8 cellular contexts compared by ENCODE assay signal in genomic region chr1:234610061-234610581, GRCh38. TPM values are rescaled to one million over a fixed set of nuclear protein-coding genes. Genes with fewer than 3 reads are reported as not detected.
DNase-seq lines count a peak whose midpoint lies in the region; TF ChIP-seq lines count a peak whose summit lies in the region.

IRF2BP2 (minus strand) TSS chr1:234610178; CDS start chr1:234609494, 684 bp downstream.

- peak within 1 kb of the TSS; percentile 100 for H3K27ac ChIP-seq in left ventricle myocardium inferior (replicated peaks)
- peak within 1 kb of the TSS; percentile 100 for H3K27ac ChIP-seq in vagina

- intact Hi-C loops in left ventricle myocardium inferior (cut with micrococcal nuclease) (loop anchor here (2.0 kb wide), 1 partner anchor 111 kb away; no protein-coding TSS in a partner anchor), vagina (cut with DNase I) (loop anchor here (2.0 to 10.0 kb wide), 5 partner anchors 79 to 1455 kb away; partner anchors contain the start of gene NID1)

- DNase-seq in COR-L47 (lab: John Stamatoyannopoulos, UW) = peak; percentile 80
- DNase-seq in GOT3 (lab: John Stamatoyannopoulos, UW) = peak; percentile 78
- DNase-seq in NCI-H1092 treated with DMSO at 0.1 percent for 48 hours (lab: John Stamatoyannopoulos, UW) = peak; percentile 92
- DNase-seq in amniotic epithelial cell (ENCODE audit: low read depth) = peak; percentile 75
- peak; percentile 86 for DNase-seq in left ventricle myocardium inferior
- peak; percentile 69 for DNase-seq in progenitor cell of endocrine pancreas (ENCODE audit: low spot score, unreplicated experiment)
- DNase-seq in vagina (ENCODE audit: extremely low spot score in 2 of 2) = no peak

- peak within 1 kb of the TSS; percentile 89 for H3K4me3 Mint-ChIP-seq in T-helper 1 cell treated with Interleukin-12 subunit alpha and Interleukin-12 subunit beta and Interleukin-4 antibody, amounts not matched to agents 30 μg/mL and 1 μg/mL, for 36 hours
- peak within 1 kb of the TSS; percentile 93 for H3K4me3 Mint-ChIP-seq in progenitor cell of endocrine pancreas (ENCODE audit: low read depth)

- TF ChIP-seq POLR2A in vagina (IDR thresholded peaks at IDR 0.05) = peak in 1 of 2 donors; percentile 94

- peak within 1 kb of the TSS; percentile 87 for H3K4me3 ChIP-seq in left ventricle myocardium inferior
- peak within 1 kb of the TSS; percentile 86 to 90 for H3K4me3 ChIP-seq in vagina

- H3K27me3 Mint-ChIP-seq in T-helper 1 cell treated with Interleukin-12 subunit alpha and Interleukin-12 subunit beta and Interleukin-4 antibody, amounts not matched to agents 30 μg/mL and 1 μg/mL, for 36 hours (ENCODE audit: low read depth) = no peaks in the 10 kb centered on the region
- no peaks in the 10 kb centered on the region for H3K27me3 Mint-ChIP-seq in progenitor cell of endocrine pancreas

- H3K27me3 ChIP-seq in left ventricle myocardium inferior (ENCODE audit: low read depth) (no peaks in the 10 kb centered on the region), vagina (no peaks in the 10 kb centered on the region)

- H3K4me1 ChIP-seq in left ventricle myocardium inferior (peaks cover 78% of the 10 kb centered on the region), vagina (peaks cover 51% of the 10 kb centered on the region)

- peaks cover 35% of the 10 kb centered on the region for H3K36me3 Mint-ChIP-seq in T-helper 1 cell treated with Interleukin-12 subunit alpha and Interleukin-12 subunit beta and Interleukin-4 antibody, amounts not matched to agents 30 μg/mL and 1 μg/mL, for 36 hours (ENCODE audit: low read depth)
- H3K36me3 Mint-ChIP-seq in progenitor cell of endocrine pancreas (ENCODE audit: insufficient read depth) = peaks cover 30% of the 10 kb centered on the region

- TF ChIP-seq CTCF in left ventricle myocardium inferior (IDR thresholded peaks at IDR 0.05; ENCODE audit: borderline replicate concordance) (no peak), progenitor cell of endocrine pancreas (IDR thresholded peaks at IDR 0.05; ENCODE audit: unreplicated experiment) (no peak), vagina (IDR thresholded peaks at IDR 0.05) (no peak)

- H3K27ac Mint-ChIP-seq in T-helper 1 cell treated with Interleukin-12 subunit alpha and Interleukin-12 subunit beta and Interleukin-4 antibody, amounts not matched to agents 30 μg/mL and 1 μg/mL, for 36 hours = peak within 1 kb of the TSS; percentile 97
- H3K27ac Mint-ChIP-seq in progenitor cell of endocrine pancreas = peak within 1 kb of the TSS; percentile 100

- peaks cover 40% of the 10 kb centered on the region for H3K36me3 ChIP-seq in left ventricle myocardium inferior
- H3K36me3 ChIP-seq in vagina = peaks cover 0 to 22% of the 10 kb centered on the region in 2 donors

- H3K4me1 Mint-ChIP-seq in T-helper 1 cell treated with Interleukin-12 subunit alpha and Interleukin-12 subunit beta and Interleukin-4 antibody, amounts not matched to agents 30 μg/mL and 1 μg/mL, for 36 hours (ENCODE audit: low read depth) = peaks cover 48% of the 10 kb centered on the region
- peaks cover 47% of the 10 kb centered on the region for H3K4me1 Mint-ChIP-seq in progenitor cell of endocrine pancreas (ENCODE audit: low read depth)

- no peaks in the 10 kb centered on the region for H3K9me3 Mint-ChIP-seq in T-helper 1 cell treated with Interleukin-12 subunit alpha and Interleukin-12 subunit beta and Interleukin-4 antibody, amounts not matched to agents 30 μg/mL and 1 μg/mL, for 36 hours
- no peaks in the 10 kb centered on the region for H3K9me3 Mint-ChIP-seq in progenitor cell of endocrine pancreas (ENCODE audit: low read depth)

- H3K9me3 ChIP-seq in left ventricle myocardium inferior (replicated peaks) (no peaks in the 10 kb centered on the region), vagina (no peaks in the 10 kb centered on the region)

RNA-seq across cellular contexts. Expression of gene IRF2BP2, which starts in this region (rescaled TPM):
- 126 TPM for total RNA-seq in left ventricle myocardium inferior
- total RNA-seq in progenitor cell of endocrine pancreas = 193 and 214 TPM in 2 replicates
- total RNA-seq in vagina = 72.9 TPM

Comparison
In these comparisons a context has a peak if more than half of its experiments do, and no peak if none do; other contexts are left out.
1. DNase-seq: peak in COR-L47 (single experiment), GOT3 (single experiment), NCI-H1092 treated with DMSO at 0.1 percent for 48 hours (single experiment), amniotic epithelial cell (single experiment), left ventricle myocardium inferior (single experiment) and progenitor cell of endocrine pancreas (single experiment); none in vagina (0 of 2).